In the genomic region with DNA sequence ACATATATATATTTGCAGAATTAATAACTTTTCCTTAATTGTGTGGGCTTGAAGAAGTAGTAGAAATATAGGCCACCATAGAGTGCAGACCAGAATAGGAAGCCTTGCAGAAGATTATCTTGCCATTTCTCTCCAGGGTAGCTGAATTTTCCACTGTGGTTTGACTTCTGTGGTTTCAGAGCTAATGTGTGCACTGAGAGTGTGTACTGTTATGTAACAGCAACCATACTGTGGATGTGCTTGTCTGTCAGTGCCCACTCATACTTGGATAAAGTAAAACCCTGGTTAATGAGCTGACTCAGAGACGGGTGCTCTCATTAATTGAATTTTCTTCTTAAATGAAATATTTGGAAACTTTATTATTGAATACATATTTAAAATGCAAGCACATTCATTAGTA, we compare ENCODE assay signal across 9 cellular contexts. TPM values are rescaled to one million over a fixed set of nuclear protein-coding genes. Genes with fewer than 3 reads are reported as not detected.
A peak's percentile ranks its signal among the peaks of the same experiment; 100 is the strongest.
DNase-seq lines count a peak whose midpoint lies in the region; ATAC-seq and FAIRE-seq lines count a peak whose summit lies in the region.
"Had no signal": no experiment of that assay in that cellular context is flagged by ENCODE, and none has a peak within 500 bp of the region (broad histone marks: within the 10 kb centered on the region; RNA-seq: fewer than 3 reads in every experiment).

No MANE protein-coding gene starts in this region.

- no peak overlapping the region for H3K4me3 Mint-ChIP-seq in activated T-cell treated with anti-CD3 and anti-CD28 coated beads, Interleukin-2, amount 50 U/mL, for 72 hours
- H3K4me3 Mint-ChIP-seq in activated T-helper 2 cell treated with anti-CD3 and anti-CD28 coated beads, Interferon-gamma antibody, Interleukin-2, Interleukin-4, amounts not matched to agents 10 μg/mL and 5 μg/mL and 100 μg/mL, durations not matched to agents 14 hours and 24 hours and 36 hours (ENCODE audit: low read depth), result no peak overlapping the region

- H3K27me3 Mint-ChIP-seq in activated T-cell treated with anti-CD3 and anti-CD28 coated beads, Interleukin-2, amount 50 U/mL, for 72 hours (ENCODE audit: low read depth), result peaks cover 6% of the 10 kb centered on the region
- H3K27me3 Mint-ChIP-seq in activated T-helper 2 cell treated with anti-CD3 and anti-CD28 coated beads, Interferon-gamma antibody, Interleukin-2, Interleukin-4, amounts not matched to agents 10 μg/mL and 5 μg/mL and 100 μg/mL, durations not matched to agents 14 hours and 24 hours and 36 hours (ENCODE audit: low read depth), result peaks cover 29% of the 10 kb centered on the region

- peak; percentile 67 to 76 for ATAC-seq in activated T-cell treated with anti-CD3 and anti-CD28 coated beads, Interleukin-2, amount 50 U/mL, for 72 hours (replicated peaks in 1 of 2)
- ATAC-seq in HG03045 (IDR thresholded peaks at IDR 0.05; ENCODE audit: unreplicated experiment), result peak; percentile 80

- no peak overlapping the region for H3K4me3 ChIP-seq in skeletal muscle cell (ENCODE audit: low read depth, low read length)

- FAIRE-seq in urothelium cell line (lab: Jason Lieb, UNC), result no peak
- FAIRE-seq: TTC549 had no signal

- H3K4me1 Mint-ChIP-seq in activated T-cell treated with anti-CD3 and anti-CD28 coated beads, Interleukin-2, amount 50 U/mL, for 72 hours (ENCODE audit: low read depth), result peaks cover 13% of the 10 kb centered on the region
- H3K4me1 Mint-ChIP-seq in activated T-helper 2 cell treated with anti-CD3 and anti-CD28 coated beads, Interferon-gamma antibody, Interleukin-2, Interleukin-4, amounts not matched to agents 10 μg/mL and 5 μg/mL and 100 μg/mL, durations not matched to agents 14 hours and 24 hours and 36 hours (ENCODE audit: low read depth), result peaks cover 4% of the 10 kb centered on the region

- DNase-seq in activated T-cell treated with anti-CD3 and anti-CD28 coated beads, Interleukin-2, amount 50 U/mL, for 72 hours, result peak in 1 of 2 donors; percentile 38
- no peak for DNase-seq in activated T-cell treated with anti-CD3 and anti-CD28 coated beads, Interleukin-2, amount 50 U/mL, for 1 hour
- DNase-seq in T-helper 22 cell (ENCODE audit: low read depth) (peak; percentile 39), skeletal muscle cell (ENCODE audit: low read depth) (peak; percentile 10), NCI-H1417 (lab: John Stamatoyannopoulos, UW) (no peak), urothelium cell line (ENCODE audit: low spot score) (no peak)
- no peak for DNase-seq in activated T-helper 2 cell treated with anti-CD3 and anti-CD28 coated beads, Interferon-gamma antibody, Interleukin-2, Interleukin-4, amounts not matched to agents 10 μg/mL and 5 μg/mL and 100 μg/mL, durations not matched to agents 14 hours and 24 hours and 36 hours (ENCODE audit: low spot score)

- intact Hi-C loops in activated T-helper 2 cell treated with anti-CD3 and anti-CD28 coated beads, Interferon-gamma antibody, Interleukin-2, Interleukin-4, amounts not matched to agents 10 μg/mL and 5 μg/mL and 100 μg/mL, durations not matched to agents 14 hours and 24 hours and 36 hours (cut with micrococcal nuclease), result no loop called here

- H3K27ac Mint-ChIP-seq in activated T-cell treated with anti-CD3 and anti-CD28 coated beads, Interleukin-2, amount 50 U/mL, for 72 hours, result peak overlapping the region; percentile 85
- H3K27ac Mint-ChIP-seq in activated T-helper 2 cell treated with anti-CD3 and anti-CD28 coated beads, Interferon-gamma antibody, Interleukin-2, Interleukin-4, amounts not matched to agents 10 μg/mL and 5 μg/mL and 100 μg/mL, durations not matched to agents 14 hours and 24 hours and 36 hours, result no peak overlapping the region

- no peaks in the 10 kb centered on the region for H3K9me3 Mint-ChIP-seq in activated T-cell treated with anti-CD3 and anti-CD28 coated beads, Interleukin-2, amount 50 U/mL, for 72 hours
- no peaks in the 10 kb centered on the region for H3K9me3 Mint-ChIP-seq in activated T-helper 2 cell treated with anti-CD3 and anti-CD28 coated beads, Interferon-gamma antibody, Interleukin-2, Interleukin-4, amounts not matched to agents 10 μg/mL and 5 μg/mL and 100 μg/mL, durations not matched to agents 14 hours and 24 hours and 36 hours

- H3K36me3 Mint-ChIP-seq in activated T-cell treated with anti-CD3 and anti-CD28 coated beads, Interleukin-2, amount 50 U/mL, for 72 hours (ENCODE audit: insufficient read depth in 2 of 2), result peaks cover 0 to 3% of the 10 kb centered on the region in 2 donors
- H3K36me3 Mint-ChIP-seq in activated T-helper 2 cell treated with anti-CD3 and anti-CD28 coated beads, Interferon-gamma antibody, Interleukin-2, Interleukin-4, amounts not matched to agents 10 μg/mL and 5 μg/mL and 100 μg/mL, durations not matched to agents 14 hours and 24 hours and 36 hours (ENCODE audit: low read depth), result no peaks in the 10 kb centered on the region

RNA-seq across cellular contexts. Expression of a gene that starts 57.2 kb away (rescaled TPM):
- total RNA-seq in activated T-cell treated with anti-CD3 and anti-CD28 coated beads, Interleukin-2, amount 50 U/mL, for 72 hours, result 10 to 100 TPM; 17.9 to 20.7 TPM
- total RNA-seq in activated T-helper 2 cell treated with anti-CD3 and anti-CD28 coated beads, Interferon-gamma antibody, Interleukin-2, Interleukin-4, amounts not matched to agents 10 μg/mL and 5 μg/mL and 100 μg/mL, durations not matched to agents 14 hours and 24 hours and 36 hours, result 15.9 and 18.1 TPM in 2 replicates

Comparison
In these comparisons a context has a peak if more than half of its experiments do, and no peak if none do; other contexts are left out.
1. DNase-seq: peak in T-helper 22 cell (single experiment) and skeletal muscle cell (single experiment); none in activated T-cell treated with anti-CD3 and anti-CD28 coated beads, Interleukin-2, amount 50 U/mL, for 1 hour (single experiment), activated T-helper 2 cell treated with anti-CD3 and anti-CD28 coated beads, Interferon-gamma antibody, Interleukin-2, Interleukin-4, amounts not matched to agents 10 μg/mL and 5 μg/mL and 100 μg/mL, durations not matched to agents 14 hours and 24 hours and 36 hours (single experiment), NCI-H1417 (0 of 3) and urothelium cell line (single experiment).